Comparison of ENCODE assay signal across 8 cellular contexts in the genomic region with DNA sequence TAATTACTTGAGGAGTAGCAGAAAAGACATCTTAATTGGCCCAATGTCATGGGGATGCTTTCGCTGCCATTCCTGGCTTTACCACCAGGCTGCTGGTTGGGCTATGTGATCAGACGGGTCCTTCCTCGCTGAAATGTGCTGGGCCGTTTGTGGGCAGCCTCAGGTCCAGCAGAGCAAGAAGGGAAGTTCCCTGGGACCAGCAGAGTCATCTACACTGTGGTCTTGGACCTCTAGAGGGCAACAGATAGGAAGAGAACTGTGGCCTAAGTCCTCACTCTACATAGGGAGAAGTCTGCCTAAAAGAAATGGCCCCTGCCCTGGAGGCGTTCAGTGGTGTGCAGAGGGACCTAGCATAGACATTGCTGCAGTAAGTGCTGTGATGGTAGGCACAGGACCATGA. TPM values are rescaled to one million over a fixed set of nuclear protein-coding genes. Genes with fewer than 3 reads are reported as not detected.
DNase-seq lines count a peak whose midpoint lies in the region; ATAC-seq and TF ChIP-seq lines count a peak whose summit lies in the region.

No MANE protein-coding gene starts in this region.

- peaks cover 28% of the 10 kb centered on the region for H3K4me1 ChIP-seq in osteoblast (ENCODE audit: insufficient read depth, low read length)
- H3K4me1 ChIP-seq in SJCRH30 = peaks cover 12% of the 10 kb centered on the region

- H3K36me3 ChIP-seq in osteoblast (ENCODE audit: insufficient read depth, low read length) = no peaks in the 10 kb centered on the region
- H3K36me3 ChIP-seq in SJCRH30 = no peaks in the 10 kb centered on the region

- no peak overlapping the region for H2AFZ ChIP-seq in osteoblast (ENCODE audit: low read length)

- H3K27ac Mint-ChIP-seq in T-helper 17 cell = peak overlapping the region; percentile 99

- H3K27me3 Mint-ChIP-seq in T-helper 17 cell = no peaks in the 10 kb centered on the region

- H3K36me3 Mint-ChIP-seq in T-helper 17 cell (ENCODE audit: low read depth) = peaks cover 14% of the 10 kb centered on the region

- peaks cover 3% of the 10 kb centered on the region for H3K79me2 ChIP-seq in osteoblast (ENCODE audit: insufficient read depth, low read length)

- H3K4me2 ChIP-seq in osteoblast (ENCODE audit: insufficient read depth, low read length) = no peak overlapping the region

- H3K9me3 ChIP-seq in T-helper 17 cell (ENCODE audit: control insufficient read depth, low read length, poor library complexity, severe bottlenecking) = no peaks in the 10 kb centered on the region
- H3K9me3 ChIP-seq in osteoblast (ENCODE audit: low read depth, low read length) = no peaks in the 10 kb centered on the region
- no peaks in the 10 kb centered on the region for H3K9me3 ChIP-seq in SJCRH30 (replicated peaks)

- H3K4me3 Mint-ChIP-seq in T-helper 17 cell = peak overlapping the region; percentile 88

- peak; percentile 82 for DNase-seq in CMK (ENCODE audit: low read depth)
- DNase-seq in T-helper 17 cell = no peak
- DNase-seq in osteoblast (ENCODE audit: insufficient read length, low spot score, missing footprints) = no peak
- no peak for DNase-seq in NCI-H446 (lab: John Stamatoyannopoulos, UW)
- DNase-seq in SJCRH30 = no peak

- peaks cover 77% of the 10 kb centered on the region for H3K4me1 Mint-ChIP-seq in T-helper 17 cell

- H3K27ac ChIP-seq in osteoblast (ENCODE audit: low read depth, low read length) (peak overlapping the region; percentile 75), SJCRH30 (no peak overlapping the region)

- H4K20me1 ChIP-seq in osteoblast (ENCODE audit: insufficient read depth, low read length) = peaks cover 11% of the 10 kb centered on the region

- H3K4me3 ChIP-seq in osteoblast (ENCODE audit: insufficient read depth, low read length) (no peak overlapping the region), SJCRH30 (no peak overlapping the region)

- ATAC-seq in HG02852 (IDR thresholded peaks at IDR 0.05; ENCODE audit: unreplicated experiment) = peak; percentile 42
- ATAC-seq in T-helper 17 cell = peak; percentile 20
- ATAC-seq in esophagus mucosa = peak; percentile 19
- ATAC-seq in GM19395 (IDR thresholded peaks at IDR 0.05; ENCODE audit: unreplicated experiment) = no peak

- H3K27me3 ChIP-seq in osteoblast (ENCODE audit: insufficient read depth, low read length) (no peaks in the 10 kb centered on the region), SJCRH30 (no peaks in the 10 kb centered on the region)

- TF ChIP-seq CTCF in osteoblast (IDR thresholded peaks at IDR 0.05; ENCODE audit: extremely low read depth, low read depth, low read length) = peak; percentile 51

RNA-seq across cellular contexts. Expression of a gene that starts 10.9 kb away (rescaled TPM):
- total RNA-seq in T-helper 17 cell (100 to 1,000 TPM; 793 to 831 TPM), esophagus mucosa (25.2 TPM), osteoblast (16.6 and 17.4 TPM in 2 replicates)
- total RNA-seq in SJCRH30 (2014; rRNA removed; shearing (Covaris generic)) = 27.1 and 31.5 TPM in 2 replicates

Comparison
In these comparisons a context has a peak if more than half of its experiments do, and no peak if none do; other contexts are left out.
1. RNA of a gene that starts 10.9 kb away (total RNA-seq): 793 to 831 TPM in T-helper 17 cell; 27.1 to 31.5 TPM in SJCRH30, 25.2 TPM in esophagus mucosa (single experiment) and 16.6 to 17.4 TPM in osteoblast; every median in the first group is over 10 times any median in the second.